In genomic region chr9:22427226-22427880, GRCh38 we compare ENCODE assay signal across 27 cellular contexts.
"Had no signal": no experiment of that assay in that cellular context is flagged by ENCODE, and none has a peak within 500 bp of the region (broad histone marks: within the 10 kb centered on the region; RNA-seq: fewer than 3 reads in every experiment).

No MANE protein-coding gene starts in this region.

- H3K36me3 ChIP-seq: stomach, suprapubic skin, thoracic aorta, thyroid gland, tibial artery, tibial nerve, transverse colon, upper lobe of left lung, upper lobe of right lung, uterus, vagina had no signal

- H3K27ac ChIP-seq: stomach, suprapubic skin, testis, thoracic aorta, thyroid gland, tibial artery, tibial nerve, transverse colon, upper lobe of left lung, upper lobe of right lung, uterus, vagina had no signal

- DNase-seq: stimulated activated CD4-positive, alpha-beta T cell treated with anti-CD3 and anti-CD28 coated beads, Interleukin-2, amount 100 ng/mL, for 48 hours; stimulated activated CD4-positive, alpha-beta T cell treated with anti-CD3 and anti-CD28 coated beads, Interleukin-4, amount 100 ng/mL, for 1 hour; stimulated activated CD4-positive, alpha-beta T cell treated with anti-CD3 and anti-CD28 coated beads, Interleukin-4, amount 100 ng/mL, for 24 hours; stimulated activated CD4-positive, alpha-beta T cell treated with anti-CD3 and anti-CD28 coated beads, Interleukin-4, amount 100 ng/mL, for 4 hours; stimulated activated CD8-positive, alpha-beta memory T cell treated with anti-CD3 and anti-CD28 coated beads, Interleukin-4, amount 100 ng/mL, for 48 hours; stimulated activated naive B cell treated with anti-CD40 and anti-IgM and Interleukin-4, amounts not matched to agents 10 μg/mL and 1 μg/mL and 100 μg/mL, for 72 hours; stimulated activated naive CD4-positive, alpha-beta T cell; stimulated activated naive CD4-positive, alpha-beta T cell treated with Interleukin-2 at 50 U/mL for 16 hours; stimulated activated naive CD8-positive, alpha-beta T cell treated with anti-CD3 and anti-CD28 coated beads, Interleukin-15, amount 100 ng/mL, for 72 hours; stimulated activated naive CD8-positive, alpha-beta T cell treated with anti-CD3 and anti-CD28 coated beads, Interleukin-15, Interleukin-2, amounts not matched to agents 100 U/mL and 50 U/mL, for 24 hours; stomach; substantia nigra; testis; thyroid gland; tibial artery; transverse colon; trophoblast cell; upper lobe of left lung; upper lobe of right lung; uterus had no signal

- H3K4me1 ChIP-seq: stomach, suprapubic skin, testis, thyroid gland, tibial artery, tibial nerve, transverse colon, upper lobe of left lung, upper lobe of right lung, uterus, vagina had no signal

- H3K4me3 ChIP-seq: stomach, suprapubic skin, testis, thoracic aorta, thyroid gland, tibial artery, tibial nerve, transverse colon, upper lobe of left lung, upper lobe of right lung, uterus, vagina had no signal

- H3K27me3 ChIP-seq: stomach, suprapubic skin, testis, thyroid gland, tibial artery, tibial nerve, upper lobe of left lung, upper lobe of right lung, uterus, vagina had no signal

- FAIRE-seq: urothelium cell line had no signal

- H3K9me3 ChIP-seq: stomach, suprapubic skin, testis, thoracic aorta, thyroid gland, tibial artery, tibial nerve, transverse colon, upper lobe of left lung, upper lobe of right lung, uterus, vagina had no signal

- ATAC-seq: stimulated activated effector memory CD8-positive, alpha-beta T cell treated with anti-CD3 and anti-CD28 coated beads, Interleukin-12 subunit alpha, Interleukin-12 subunit beta, amount 100 ng/mL, for 72 hours; stimulated activated memory B cell treated with anti-CD40 and anti-IgM and Interleukin-4, amounts not matched to agents 10 μg/mL and 1 μg/mL and 100 μg/mL, for 72 hours; stimulated activated naive B cell treated with anti-CD40 and anti-IgM and Interleukin-4, amounts not matched to agents 10 μg/mL and 1 μg/mL and 100 μg/mL, for 72 hours; stimulated activated naive CD8-positive, alpha-beta T cell treated with anti-CD3 and anti-CD28 coated beads, Interleukin-15, amount 100 ng/mL, for 72 hours; stimulated activated naive CD8-positive, alpha-beta T cell treated with anti-CD3 and anti-CD28 coated beads, Interleukin-15, Interleukin-2, amounts not matched to agents 100 U/mL and 50 U/mL, for 24 hours; upper lobe of right lung had no signal
